8 cellular contexts compared by ENCODE assay signal in the genomic region with DNA sequence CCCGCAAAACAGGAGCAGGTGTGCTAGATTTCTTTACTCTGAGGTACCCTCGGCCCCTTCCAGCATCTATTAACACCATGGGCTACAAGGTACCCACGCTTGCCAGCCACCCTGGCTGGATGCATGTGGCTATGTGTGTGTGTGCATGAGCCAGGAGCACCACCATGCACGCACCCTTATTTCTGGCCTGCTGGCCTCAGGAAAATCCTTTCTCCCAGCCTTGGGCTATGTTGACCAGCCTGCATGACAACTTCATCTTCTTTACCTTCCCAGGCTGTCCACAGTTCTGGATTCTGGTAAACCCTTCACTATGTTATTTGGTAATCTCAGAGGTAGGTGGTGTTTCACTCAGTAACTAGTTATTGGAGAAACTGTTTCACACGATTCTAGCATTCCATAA. TPM values are rescaled to one million over a fixed set of nuclear protein-coding genes. Genes with fewer than 3 reads are reported as not detected.
"Had no signal": no experiment of that assay in that cellular context is flagged by ENCODE, and none has a peak within 500 bp of the region (broad histone marks: within the 10 kb centered on the region; RNA-seq: fewer than 3 reads in every experiment).

No MANE protein-coding gene starts in this region.

- H3K36me3 Mint-ChIP-seq: IgD-negative memory B cell had no signal

- DNase-seq: H9, HCEC 1CT, KBM-7 had no signal

- H3K27ac ChIP-seq: HL-60 had no signal

- H3K27me3 Mint-ChIP-seq: IgD-negative memory B cell had no signal

- H3K27ac Mint-ChIP-seq: GM23338, IgD-negative memory B cell had no signal

- ATAC-seq: GM23338, HepG2 had no signal

- H3K9me3 Mint-ChIP-seq: GM23338, H9, IgD-negative memory B cell had no signal

- H3K4me3 Mint-ChIP-seq: GM23338, H9, IgD-negative memory B cell had no signal

RNA-seq across cellular contexts. Expression of gene GPR6, which starts 40.4 kb away (rescaled TPM):
- total RNA-seq: HepG2, HT1080 had no signal
